18 cellular contexts compared by ENCODE assay signal in genomic region chr1:162987866-162988265, GRCh38.
DNase-seq lines count a peak whose midpoint lies in the region; ATAC-seq and TF ChIP-seq lines count a peak whose summit lies in the region.
"Had no signal": no experiment of that assay in that cellular context is flagged by ENCODE, and none has a peak within 500 bp of the region (broad histone marks: within the 10 kb centered on the region; RNA-seq: fewer than 3 reads in every experiment).

No MANE protein-coding gene starts in this region.

- no peaks in the 10 kb centered on the region for H3K9me3 ChIP-seq in adrenal gland (replicated peaks in 1 of 3)
- H3K9me3 ChIP-seq: right lobe of liver, stomach had no signal

- no peak overlapping the region for H3K27ac ChIP-seq in adrenal gland
- H3K27ac ChIP-seq: right lobe of liver, SK-N-MC, stomach had no signal

- TF ChIP-seq CTCF in adrenal gland (IDR thresholded peaks at IDR 0.05) (no peak), kidney epithelial cell (IDR thresholded peaks at IDR 0.05; ENCODE audit: insufficient read depth, low read length, poor library complexity, severe bottlenecking) (no peak)

- no peaks in the 10 kb centered on the region for H3K36me3 ChIP-seq in adrenal gland (replicated peaks in 1 of 2)
- H3K36me3 ChIP-seq in kidney epithelial cell (ENCODE audit: control insufficient read depth, insufficient read depth, low read length) = no peaks in the 10 kb centered on the region
- H3K36me3 ChIP-seq: right lobe of liver, stomach had no signal

- intact Hi-C loops in adrenal gland (cut with DNase I) = no loop called here

- H3K4me3 ChIP-seq in adrenal gland (no peak overlapping the region), kidney epithelial cell (ENCODE audit: low read depth, low read length) (no peak overlapping the region)
- H3K4me3 ChIP-seq: right lobe of liver, SK-N-MC, stomach had no signal

- TF ChIP-seq POLR2A in adrenal gland (IDR thresholded peaks at IDR 0.05) = no peak

- no peak for ATAC-seq in GM21515 (IDR thresholded peaks at IDR 0.05; ENCODE audit: unreplicated experiment)
- ATAC-seq: HepG2, left colon, right lobe of liver had no signal

- H3K27me3 ChIP-seq in adrenal gland (no peaks in the 10 kb centered on the region), kidney epithelial cell (ENCODE audit: control insufficient read depth, insufficient read depth, low read length) (no peaks in the 10 kb centered on the region)
- H3K27me3 ChIP-seq: right lobe of liver, stomach had no signal

- DNase-seq in EL = peak; percentile 29
- DNase-seq in NCI-H128 (lab: John Stamatoyannopoulos, UW; ENCODE audit: unreplicated experiment) = peak; percentile 69
- DNase-seq in adrenal gland = peak in 6 of 7 donors; percentile 23 to 40 (median 37)
- peak; percentile 43 for DNase-seq in kidney epithelial cell (ENCODE audit: low read depth)
- DNase-seq in stimulated activated CD4-positive, alpha-beta T cell treated with anti-CD3 and anti-CD28 coated beads, Interleukin-2, amount 100 ng/mL, for 48 hours = no peak
- no peak for DNase-seq in stimulated activated CD8-positive, alpha-beta memory T cell treated with anti-CD3 and anti-CD28 coated beads, Interleukin-4, amount 100 ng/mL, for 48 hours
- no peak for DNase-seq in activated T-cell treated with anti-CD3 and anti-CD28 coated beads for 4 hours
- DNase-seq: activated CD8-positive, alpha-beta memory T cell treated with anti-CD3 and anti-CD28 coated beads, Interleukin-2, amount 50 U/mL, for 4 hours; activated naive CD8-positive, alpha-beta T cell treated with anti-CD3 and anti-CD28 coated beads for 36 hours; C1 segment of cervical spinal cord; left colon; naive B cell; NK-92 treated with Interleukin-12 subunit alpha and Interleukin-12 subunit beta, amount 100 ng/mL, for 24 hours; right lobe of liver; stomach had no signal

- H3K4me1 ChIP-seq in adrenal gland (replicated peaks in 1 of 2) = no peaks in the 10 kb centered on the region
- H3K4me1 ChIP-seq: right lobe of liver, stomach had no signal

- WGBS in adrenal gland, 4 donors = 29 to 46% (median 42%) methylated on average over 1 of the region's 1 CpG

Comparison
In these comparisons a context has a peak if more than half of its experiments do, and no peak if none do; other contexts are left out.
1. DNase-seq: peak in EL (single experiment), NCI-H128 (single experiment), adrenal gland (6 of 7) and kidney epithelial cell (single experiment); none in stimulated activated CD4-positive, alpha-beta T cell treated with anti-CD3 and anti-CD28 coated beads, Interleukin-2, amount 100 ng/mL, for 48 hours (0 of 2), stimulated activated CD8-positive, alpha-beta memory T cell treated with anti-CD3 and anti-CD28 coated beads, Interleukin-4, amount 100 ng/mL, for 48 hours (single experiment) and activated T-cell treated with anti-CD3 and anti-CD28 coated beads for 4 hours (single experiment).